25 cellular contexts compared by ENCODE assay signal in the genomic region with DNA sequence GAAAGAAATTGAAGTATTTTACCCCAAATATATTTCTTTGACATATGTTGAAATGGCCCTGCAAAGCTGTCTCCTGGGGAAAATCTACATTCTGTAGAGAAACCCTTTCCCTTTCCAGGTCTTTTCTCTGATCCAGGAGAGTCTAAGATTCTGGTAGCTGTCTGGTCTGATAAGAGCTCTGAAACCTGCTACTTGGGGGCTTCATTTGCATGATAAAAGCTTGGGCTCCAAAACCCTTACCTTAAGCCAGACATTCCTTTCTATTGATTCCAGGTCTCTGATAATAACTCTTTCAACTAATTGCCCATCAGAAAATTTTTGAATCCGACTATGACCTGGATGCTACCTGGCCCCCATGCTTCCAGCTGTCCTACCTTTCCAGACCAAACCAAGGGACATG.
DNase-seq lines count a peak whose midpoint lies in the region; ATAC-seq and TF ChIP-seq lines count a peak whose summit lies in the region.
"Had no signal": no experiment of that assay in that cellular context is flagged by ENCODE, and none has a peak within 500 bp of the region (broad histone marks: within the 10 kb centered on the region; RNA-seq: fewer than 3 reads in every experiment).

No MANE protein-coding gene starts in this region.

- H3K4ac ChIP-seq in mesendoderm (ENCODE audit: low read depth, low read length) (no peak overlapping the region), trophoblast cell (ENCODE audit: low read depth, low read length) (no peak overlapping the region)

- H3K9me3 Mint-ChIP-seq in GM23338, result no peaks in the 10 kb centered on the region
- no peaks in the 10 kb centered on the region for H3K9me3 Mint-ChIP-seq in WTC11
- H3K9me3 Mint-ChIP-seq: CD14-positive monocyte; CD4-positive, alpha-beta memory T cell had no signal

- H2BK15ac ChIP-seq in mesendoderm (replicated peaks; ENCODE audit: low read depth), result no peak overlapping the region

- H3K4me2 ChIP-seq in GM23338 (peak overlapping the region; percentile 15; the same call in 1 of the 2 replicates), mesendoderm (ENCODE audit: low read length) (no peak overlapping the region), trophoblast cell (ENCODE audit: low read length) (peak overlapping the region; percentile 39)
- H3K4me2 ChIP-seq: BLaER1 had no signal

- H4K5ac ChIP-seq in mesendoderm (ENCODE audit: low read length), result no peak overlapping the region

- H3K9me2 ChIP-seq in GM23338 (ENCODE audit: insufficient read depth), result 0 out of 2 replicates have a peak, but pooled peaks cover 2% of the 10 kb centered on the region

- H3K79me1 ChIP-seq in mesendoderm (ENCODE audit: low read length) (no peaks in the 10 kb centered on the region), trophoblast cell (ENCODE audit: low read length) (no peaks in the 10 kb centered on the region)

- H3K27me3 ChIP-seq in GM23338 (ENCODE audit: insufficient read depth) (no peaks in the 10 kb centered on the region), mesendoderm (ENCODE audit: insufficient read depth, low read length, poor library complexity) (no peaks in the 10 kb centered on the region), trophoblast cell (ENCODE audit: insufficient read depth, low read length) (no peaks in the 10 kb centered on the region)
- H3K27me3 ChIP-seq: BE2C, BLaER1 had no signal

- no peak overlapping the region for H3K56ac ChIP-seq in mesendoderm (ENCODE audit: low read length)

- no peak overlapping the region for H3K27ac ChIP-seq in GM23338 (ENCODE audit: low read depth)
- no peak overlapping the region for H3K27ac ChIP-seq in mesendoderm (ENCODE audit: low read depth, low read length)
- H3K27ac ChIP-seq in trophoblast cell (ENCODE audit: low read depth, low read length), result no peak overlapping the region
- H3K27ac ChIP-seq: BLaER1 had no signal

- DNase-seq in GM23338 (ENCODE audit: low spot score) (peak; percentile 55), WTC11 (ENCODE audit: low spot score) (no peak), mesendoderm (peak; percentile 27), trophoblast cell (no peak), NCI-H187 treated with DMSO at 0.1 percent for 48 hours (lab: John Stamatoyannopoulos, UW) (no peak), ureter (ENCODE audit: low spot score) (no peak)
- DNase-seq: 8988T; ACHN; BE2C; C1 segment of cervical spinal cord; CD4-positive, alpha-beta memory T cell; CD4-positive, CD25-positive, alpha-beta regulatory T cell; CD8-positive, alpha-beta memory T cell; COR-L47; DMS 273 treated with DMSO at 0.1 percent for 48 hours; DMS153; DMS53; DMS79; DND-41; EL; GF-D8 had no signal

- H4K20me1 ChIP-seq in GM23338 (replicated peaks; ENCODE audit: insufficient read depth), result no peaks in the 10 kb centered on the region
- H4K20me1 ChIP-seq: BLaER1 had no signal

- H3K27ac Mint-ChIP-seq in GM23338, result no peak overlapping the region
- H3K27ac Mint-ChIP-seq in WTC11, result no peak overlapping the region
- H3K27ac Mint-ChIP-seq: CD14-positive monocyte; CD4-positive, alpha-beta memory T cell; CD4-positive, CD25-positive, alpha-beta regulatory T cell; CD8-positive, alpha-beta memory T cell had no signal

- peak; percentile 45; the same call in 2 of the 3 replicates for ATAC-seq in GM23338
- ATAC-seq in WTC11, result peak; percentile 67
- ATAC-seq in GM21390 (IDR thresholded peaks at IDR 0.05; ENCODE audit: unreplicated experiment), result no peak
- no peak for ATAC-seq in HG02885 (IDR thresholded peaks at IDR 0.05; ENCODE audit: poor library complexity, unreplicated experiment)

- H4K91ac ChIP-seq in trophoblast cell (ENCODE audit: low read depth, low read length), result no peak overlapping the region

- H3K9ac ChIP-seq in mesendoderm (ENCODE audit: low read length), result no peak overlapping the region
- no peak overlapping the region for H3K9ac ChIP-seq in trophoblast cell (ENCODE audit: low read length)
- H3K9ac ChIP-seq: BLaER1 had no signal

- H4K12ac ChIP-seq in trophoblast cell (ENCODE audit: low read depth, low read length), result no peak overlapping the region

- H2BK5ac ChIP-seq in mesendoderm (ENCODE audit: low read length) (no peak overlapping the region), trophoblast cell (ENCODE audit: low read depth, low read length, poor library complexity) (no peak overlapping the region)

- H3K14ac ChIP-seq in trophoblast cell (ENCODE audit: low read length), result no peak overlapping the region

- H3K4me3 Mint-ChIP-seq in GM23338 (no peak overlapping the region), WTC11 (no peak overlapping the region)
- H3K4me3 Mint-ChIP-seq: CD14-positive monocyte; CD4-positive, alpha-beta memory T cell; CD4-positive, CD25-positive, alpha-beta regulatory T cell; CD8-positive, alpha-beta memory T cell had no signal

- CTCF ChIA-PET in WTC11 (lab: Charles Lee), result interaction anchor here (1.2 to 1.3 kb wide), 2 partner anchors 369 to 372 kb away, joined by 3 read pairs; no protein-coding TSS in a partner anchor

- H3K36me3 ChIP-seq in GM23338 (ENCODE audit: insufficient read depth), result no peaks in the 10 kb centered on the region
- H3K36me3 ChIP-seq in mesendoderm (ENCODE audit: control insufficient read depth, insufficient read depth, low read length), result no peaks in the 10 kb centered on the region
- H3K36me3 ChIP-seq in trophoblast cell (ENCODE audit: control insufficient read depth in 1 of 2, insufficient read depth in 2 of 2, low read length in 2 of 2), result no peaks in the 10 kb centered on the region
- H3K36me3 ChIP-seq: BE2C, BLaER1 had no signal

- H3F3A ChIP-seq in GM23338 (replicated peaks; ENCODE audit: low read depth), result no peaks in the 10 kb centered on the region

- WGBS in mesendoderm (ENCODE audit: extremely low coverage, insufficient coverage, low lambda C conversion rate), result no CpG with 5 or more reads among the region's 1 CpG
- no CpG with 5 or more reads among the region's 1 CpG for WGBS in trophoblast cell (ENCODE audit: extremely low coverage, insufficient coverage, insufficient read length)

- H3K9me3 ChIP-seq in trophoblast cell (ENCODE audit: insufficient read depth, low read depth, low read length), result no peaks in the 10 kb centered on the region
- H3K9me3 ChIP-seq: BE2C, BLaER1 had no signal

- peaks cover 10% of the 10 kb centered on the region for H3K4me1 ChIP-seq in GM23338 (ENCODE audit: insufficient read depth)
- H3K4me1 ChIP-seq in mesendoderm (ENCODE audit: control insufficient read depth, low read depth, low read length), result no peaks in the 10 kb centered on the region
- peaks cover 0 to 3% of the 10 kb centered on the region in 2 experiments for H3K4me1 ChIP-seq in trophoblast cell (ENCODE audit: control insufficient read depth in 1 of 2, insufficient read depth in 2 of 2, low read length in 2 of 2)
- H3K4me1 ChIP-seq: BE2C, BLaER1 had no signal

- H2BK120ac ChIP-seq in mesendoderm (ENCODE audit: low read depth, low read length), result no peak overlapping the region
- no peak overlapping the region for H2BK120ac ChIP-seq in trophoblast cell (ENCODE audit: insufficient read depth, low read length, poor library complexity)

- H4K8ac ChIP-seq in mesendoderm (ENCODE audit: low read depth, low read length) (no peak overlapping the region), trophoblast cell (ENCODE audit: low read depth, low read length) (no peak overlapping the region)

- no peak for TF ChIP-seq CTCF in GM23338 (conservative IDR thresholded peaks at IDR 0.05; ENCODE audit: low read depth in 2 of 2)
- no peak for TF ChIP-seq CTCF in WTC11 (IDR thresholded peaks at IDR 0.05)

- H2AFZ ChIP-seq in GM23338 (no peak overlapping the region), trophoblast cell (ENCODE audit: insufficient read depth, low read length, poor library complexity) (no peak overlapping the region)

- H3K23ac ChIP-seq in mesendoderm (ENCODE audit: low read length) (no peak overlapping the region), trophoblast cell (ENCODE audit: low read length) (no peak overlapping the region)

- H3K18ac ChIP-seq in mesendoderm (ENCODE audit: low read length) (no peak overlapping the region), trophoblast cell (ENCODE audit: low read length) (no peak overlapping the region)

- H2AK5ac ChIP-seq in mesendoderm (ENCODE audit: low read length) (no peak overlapping the region), trophoblast cell (ENCODE audit: low read length) (no peak overlapping the region)

- no peaks in the 10 kb centered on the region for H3K36me3 Mint-ChIP-seq in GM23338 (ENCODE audit: low read depth)
- no peaks in the 10 kb centered on the region for H3K36me3 Mint-ChIP-seq in WTC11
- H3K36me3 Mint-ChIP-seq: CD14-positive monocyte; CD4-positive, alpha-beta memory T cell; CD4-positive, CD25-positive, alpha-beta regulatory T cell; CD8-positive, alpha-beta memory T cell had no signal

- no peaks in the 10 kb centered on the region for H3K79me2 ChIP-seq in GM23338 (replicated peaks; ENCODE audit: insufficient read depth)
- H3K79me2 ChIP-seq in mesendoderm (ENCODE audit: control insufficient read depth, insufficient read depth, low read length), result no peaks in the 10 kb centered on the region
- no peaks in the 10 kb centered on the region for H3K79me2 ChIP-seq in trophoblast cell (ENCODE audit: control insufficient read depth, insufficient read depth, low read length, poor library complexity)

- no peak overlapping the region for H3K4me3 ChIP-seq in GM23338
- no peak overlapping the region for H3K4me3 ChIP-seq in mesendoderm (ENCODE audit: low read length)
- H3K4me3 ChIP-seq in trophoblast cell (ENCODE audit: low read depth, low read length), result no peak overlapping the region
- H3K4me3 ChIP-seq: BLaER1 had no signal

- POLR2A ChIA-PET in WTC11 (lab: Charles Lee), result no interaction called here

- no peak overlapping the region for H2BK12ac ChIP-seq in trophoblast cell (ENCODE audit: low read length)

- no peaks in the 10 kb centered on the region for H3K27me3 Mint-ChIP-seq in GM23338 (ENCODE audit: insufficient read depth, low read depth, poor library complexity)
- H3K27me3 Mint-ChIP-seq in WTC11 (ENCODE audit: low read depth), result no peaks in the 10 kb centered on the region
- H3K27me3 Mint-ChIP-seq: CD4-positive, alpha-beta memory T cell; CD4-positive, CD25-positive, alpha-beta regulatory T cell; CD8-positive, alpha-beta memory T cell had no signal

- H3K4me1 Mint-ChIP-seq in GM23338, result no peaks in the 10 kb centered on the region
- H3K4me1 Mint-ChIP-seq in WTC11, result no peaks in the 10 kb centered on the region
- H3K4me1 Mint-ChIP-seq: CD14-positive monocyte; CD4-positive, alpha-beta memory T cell; CD4-positive, CD25-positive, alpha-beta regulatory T cell; CD8-positive, alpha-beta memory T cell had no signal

TF ChIP-seq in WTC11, 78 proteins besides CTCF, POLR2A, EP300 and RAD21 (continues in another document):
- no peak for TF ChIP-seq SMAD4 (CRISPR knock-in tag; IDR thresholded peaks at IDR 0.05)
- TF ChIP-seq, protein P1, sequence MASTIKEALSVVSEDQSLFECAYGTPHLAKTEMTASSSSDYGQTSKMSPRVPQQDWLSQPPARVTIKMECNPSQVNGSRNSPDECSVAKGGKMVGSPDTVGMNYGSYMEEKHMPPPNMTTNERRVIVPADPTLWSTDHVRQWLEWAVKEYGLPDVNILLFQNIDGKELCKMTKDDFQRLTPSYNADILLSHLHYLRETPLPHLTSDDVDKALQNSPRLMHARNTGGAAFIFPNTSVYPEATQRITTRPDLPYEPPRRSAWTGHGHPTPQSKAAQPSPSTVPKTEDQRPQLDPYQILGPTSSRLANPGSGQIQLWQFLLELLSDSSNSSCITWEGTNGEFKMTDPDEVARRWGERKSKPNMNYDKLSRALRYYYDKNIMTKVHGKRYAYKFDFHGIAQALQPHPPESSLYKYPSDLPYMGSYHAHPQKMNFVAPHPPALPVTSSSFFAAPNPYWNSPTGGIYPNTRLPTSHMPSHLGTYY (CRISPR knock-in tag; IDR thresholded peaks at IDR 0.05), result no peak

Comparison
In these comparisons a context has a peak if more than half of its experiments do, and no peak if none do; other contexts are left out.
1. ATAC-seq: peak in GM23338 (single experiment) and WTC11 (single experiment); none in GM21390 (single experiment) and HG02885 (single experiment).
2. DNase-seq: peak in GM23338 (single experiment) and mesendoderm (single experiment); none in WTC11 (single experiment), trophoblast cell (0 of 2), NCI-H187 treated with DMSO at 0.1 percent for 48 hours (single experiment) and ureter (single experiment).